1 cellular context compared by ENCODE assay signal in genomic region chr2:203532957-203533695, GRCh38.
TF ChIP-seq lines count a peak whose summit lies in the region.

No MANE protein-coding gene starts in this region.

TF ChIP-seq in A549, 52 proteins besides CTCF, POLR2A, EP300 and RAD21 (continued from another document):
- TF ChIP-seq REST (IDR thresholded peaks at IDR 0.05) (no peak), NPAS2 (CRISPR knock-in tag; IDR thresholded peaks at IDR 0.05; ENCODE audit: borderline replicate concordance) (no peak), ZFP36 (IDR thresholded peaks at IDR 0.05; ENCODE audit: borderline replicate concordance, partially characterized antibody) (no peak), TP53 (CRISPR knock-in tag; IDR thresholded peaks at IDR 0.05) (no peak), USF2 (IDR thresholded peaks at IDR 0.05) (no peak), MAX (IDR thresholded peaks at IDR 0.05) (no peak), CBX2 (IDR thresholded peaks at IDR 0.05; ENCODE audit: borderline replicate concordance, low read depth) (no peak), PBX3 (IDR thresholded peaks at IDR 0.05) (no peak)
